In the genomic region with DNA sequence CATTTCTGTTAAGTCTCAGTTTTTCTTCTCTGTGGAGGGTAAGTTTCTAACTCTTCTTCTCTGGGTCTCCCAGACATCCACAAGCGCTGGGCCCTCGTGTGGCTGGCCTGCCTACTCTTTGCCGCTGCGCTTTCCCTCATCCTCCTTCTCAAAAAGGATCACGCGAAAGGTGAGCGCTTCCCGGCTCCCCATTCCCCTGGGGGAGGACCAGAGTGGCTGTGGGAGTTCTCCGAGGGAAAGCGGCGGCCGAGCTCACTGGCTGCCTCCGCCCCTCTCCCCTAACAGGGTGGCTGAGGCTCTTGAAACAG, we compare ENCODE assay signal across 1 cellular context.
TF ChIP-seq lines count a peak whose summit lies in the region.

No MANE protein-coding gene starts in this region.

TF ChIP-seq in H1, 55 proteins besides CTCF, POLR2A, EP300 and RAD21:
- TF ChIP-seq SUZ12 (IDR thresholded peaks at IDR 0.05; ENCODE audit: low read length) = peak; percentile 38; the same call in 1 of the 2 replicates
- TF ChIP-seq, protein P1, sequence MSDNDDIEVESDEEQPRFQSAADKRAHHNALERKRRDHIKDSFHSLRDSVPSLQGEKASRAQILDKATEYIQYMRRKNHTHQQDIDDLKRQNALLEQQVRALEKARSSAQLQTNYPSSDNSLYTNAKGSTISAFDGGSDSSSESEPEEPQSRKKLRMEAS (IDR thresholded peaks at IDR 0.05) = no peak
- no peak for TF ChIP-seq GTF2F1 (IDR thresholded peaks at IDR 0.05; ENCODE audit: borderline replicate concordance, low read depth, low read length)
- 0 out of 2 replicates have a peak, but pooled peaks have one; percentile 9 for TF ChIP-seq PHF8 (conservative IDR thresholded peaks at IDR 0.05; ENCODE audit: low read depth, low read length)
- TF ChIP-seq, protein P2, sequence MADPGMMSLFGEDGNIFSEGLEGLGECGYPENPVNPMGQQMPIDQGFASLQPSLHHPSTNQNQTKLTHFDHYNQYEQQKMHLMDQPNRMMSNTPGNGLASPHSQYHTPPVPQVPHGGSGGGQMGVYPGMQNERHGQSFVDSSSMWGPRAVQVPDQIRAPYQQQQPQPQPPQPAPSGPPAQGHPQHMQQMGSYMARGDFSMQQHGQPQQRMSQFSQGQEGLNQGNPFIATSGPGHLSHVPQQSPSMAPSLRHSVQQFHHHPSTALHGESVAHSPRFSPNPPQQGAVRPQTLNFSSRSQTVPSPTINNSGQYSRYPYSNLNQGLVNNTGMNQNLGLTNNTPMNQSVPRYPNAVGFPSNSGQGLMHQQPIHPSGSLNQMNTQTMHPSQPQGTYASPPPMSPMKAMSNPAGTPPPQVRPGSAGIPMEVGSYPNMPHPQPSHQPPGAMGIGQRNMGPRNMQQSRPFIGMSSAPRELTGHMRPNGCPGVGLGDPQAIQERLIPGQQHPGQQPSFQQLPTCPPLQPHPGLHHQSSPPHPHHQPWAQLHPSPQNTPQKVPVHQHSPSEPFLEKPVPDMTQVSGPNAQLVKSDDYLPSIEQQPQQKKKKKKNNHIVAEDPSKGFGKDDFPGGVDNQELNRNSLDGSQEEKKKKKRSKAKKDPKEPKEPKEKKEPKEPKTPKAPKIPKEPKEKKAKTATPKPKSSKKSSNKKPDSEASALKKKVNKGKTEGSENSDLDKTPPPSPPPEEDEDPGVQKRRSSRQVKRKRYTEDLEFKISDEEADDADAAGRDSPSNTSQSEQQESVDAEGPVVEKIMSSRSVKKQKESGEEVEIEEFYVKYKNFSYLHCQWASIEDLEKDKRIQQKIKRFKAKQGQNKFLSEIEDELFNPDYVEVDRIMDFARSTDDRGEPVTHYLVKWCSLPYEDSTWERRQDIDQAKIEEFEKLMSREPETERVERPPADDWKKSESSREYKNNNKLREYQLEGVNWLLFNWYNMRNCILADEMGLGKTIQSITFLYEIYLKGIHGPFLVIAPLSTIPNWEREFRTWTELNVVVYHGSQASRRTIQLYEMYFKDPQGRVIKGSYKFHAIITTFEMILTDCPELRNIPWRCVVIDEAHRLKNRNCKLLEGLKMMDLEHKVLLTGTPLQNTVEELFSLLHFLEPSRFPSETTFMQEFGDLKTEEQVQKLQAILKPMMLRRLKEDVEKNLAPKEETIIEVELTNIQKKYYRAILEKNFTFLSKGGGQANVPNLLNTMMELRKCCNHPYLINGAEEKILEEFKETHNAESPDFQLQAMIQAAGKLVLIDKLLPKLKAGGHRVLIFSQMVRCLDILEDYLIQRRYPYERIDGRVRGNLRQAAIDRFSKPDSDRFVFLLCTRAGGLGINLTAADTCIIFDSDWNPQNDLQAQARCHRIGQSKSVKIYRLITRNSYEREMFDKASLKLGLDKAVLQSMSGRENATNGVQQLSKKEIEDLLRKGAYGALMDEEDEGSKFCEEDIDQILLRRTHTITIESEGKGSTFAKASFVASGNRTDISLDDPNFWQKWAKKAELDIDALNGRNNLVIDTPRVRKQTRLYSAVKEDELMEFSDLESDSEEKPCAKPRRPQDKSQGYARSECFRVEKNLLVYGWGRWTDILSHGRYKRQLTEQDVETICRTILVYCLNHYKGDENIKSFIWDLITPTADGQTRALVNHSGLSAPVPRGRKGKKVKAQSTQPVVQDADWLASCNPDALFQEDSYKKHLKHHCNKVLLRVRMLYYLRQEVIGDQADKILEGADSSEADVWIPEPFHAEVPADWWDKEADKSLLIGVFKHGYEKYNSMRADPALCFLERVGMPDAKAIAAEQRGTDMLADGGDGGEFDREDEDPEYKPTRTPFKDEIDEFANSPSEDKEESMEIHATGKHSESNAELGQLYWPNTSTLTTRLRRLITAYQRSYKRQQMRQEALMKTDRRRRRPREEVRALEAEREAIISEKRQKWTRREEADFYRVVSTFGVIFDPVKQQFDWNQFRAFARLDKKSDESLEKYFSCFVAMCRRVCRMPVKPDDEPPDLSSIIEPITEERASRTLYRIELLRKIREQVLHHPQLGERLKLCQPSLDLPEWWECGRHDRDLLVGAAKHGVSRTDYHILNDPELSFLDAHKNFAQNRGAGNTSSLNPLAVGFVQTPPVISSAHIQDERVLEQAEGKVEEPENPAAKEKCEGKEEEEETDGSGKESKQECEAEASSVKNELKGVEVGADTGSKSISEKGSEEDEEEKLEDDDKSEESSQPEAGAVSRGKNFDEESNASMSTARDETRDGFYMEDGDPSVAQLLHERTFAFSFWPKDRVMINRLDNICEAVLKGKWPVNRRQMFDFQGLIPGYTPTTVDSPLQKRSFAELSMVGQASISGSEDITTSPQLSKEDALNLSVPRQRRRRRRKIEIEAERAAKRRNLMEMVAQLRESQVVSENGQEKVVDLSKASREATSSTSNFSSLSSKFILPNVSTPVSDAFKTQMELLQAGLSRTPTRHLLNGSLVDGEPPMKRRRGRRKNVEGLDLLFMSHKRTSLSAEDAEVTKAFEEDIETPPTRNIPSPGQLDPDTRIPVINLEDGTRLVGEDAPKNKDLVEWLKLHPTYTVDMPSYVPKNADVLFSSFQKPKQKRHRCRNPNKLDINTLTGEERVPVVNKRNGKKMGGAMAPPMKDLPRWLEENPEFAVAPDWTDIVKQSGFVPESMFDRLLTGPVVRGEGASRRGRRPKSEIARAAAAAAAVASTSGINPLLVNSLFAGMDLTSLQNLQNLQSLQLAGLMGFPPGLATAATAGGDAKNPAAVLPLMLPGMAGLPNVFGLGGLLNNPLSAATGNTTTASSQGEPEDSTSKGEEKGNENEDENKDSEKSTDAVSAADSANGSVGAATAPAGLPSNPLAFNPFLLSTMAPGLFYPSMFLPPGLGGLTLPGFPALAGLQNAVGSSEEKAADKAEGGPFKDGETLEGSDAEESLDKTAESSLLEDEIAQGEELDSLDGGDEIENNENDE (IDR thresholded peaks at IDR 0.05; ENCODE audit: insufficient replicate concordance, low read length) = no peak
TF ChIP-seq in H1: peak in this region for 2.
